In the genomic region with DNA sequence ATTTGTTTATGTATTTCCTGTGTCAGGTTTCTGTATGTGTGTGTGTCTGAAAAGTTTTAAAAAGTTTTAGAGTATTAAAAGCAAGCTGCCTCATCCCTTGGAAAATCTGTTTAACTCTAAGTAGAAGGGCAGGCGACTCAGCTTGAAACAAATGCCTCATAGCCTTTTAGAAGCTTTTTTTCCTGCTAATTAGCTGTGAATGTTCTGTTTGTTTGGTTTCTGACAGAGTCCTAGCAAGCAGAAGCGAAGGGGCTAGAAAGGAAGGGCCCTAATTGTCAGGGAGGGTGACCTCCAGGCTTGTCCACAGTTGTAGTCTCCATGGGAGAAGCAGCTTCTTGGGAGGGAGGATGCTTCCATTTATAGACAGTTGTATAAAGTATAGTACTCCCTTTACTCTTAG, we compare ENCODE assay signal across 2 cellular contexts.
TF ChIP-seq lines count a peak whose summit lies in the region.

No MANE protein-coding gene starts in this region.

TF ChIP-seq in GM23338, 12 proteins besides CTCF, POLR2A, EP300 and RAD21 (continued from another document):
- TF ChIP-seq, protein P1, sequence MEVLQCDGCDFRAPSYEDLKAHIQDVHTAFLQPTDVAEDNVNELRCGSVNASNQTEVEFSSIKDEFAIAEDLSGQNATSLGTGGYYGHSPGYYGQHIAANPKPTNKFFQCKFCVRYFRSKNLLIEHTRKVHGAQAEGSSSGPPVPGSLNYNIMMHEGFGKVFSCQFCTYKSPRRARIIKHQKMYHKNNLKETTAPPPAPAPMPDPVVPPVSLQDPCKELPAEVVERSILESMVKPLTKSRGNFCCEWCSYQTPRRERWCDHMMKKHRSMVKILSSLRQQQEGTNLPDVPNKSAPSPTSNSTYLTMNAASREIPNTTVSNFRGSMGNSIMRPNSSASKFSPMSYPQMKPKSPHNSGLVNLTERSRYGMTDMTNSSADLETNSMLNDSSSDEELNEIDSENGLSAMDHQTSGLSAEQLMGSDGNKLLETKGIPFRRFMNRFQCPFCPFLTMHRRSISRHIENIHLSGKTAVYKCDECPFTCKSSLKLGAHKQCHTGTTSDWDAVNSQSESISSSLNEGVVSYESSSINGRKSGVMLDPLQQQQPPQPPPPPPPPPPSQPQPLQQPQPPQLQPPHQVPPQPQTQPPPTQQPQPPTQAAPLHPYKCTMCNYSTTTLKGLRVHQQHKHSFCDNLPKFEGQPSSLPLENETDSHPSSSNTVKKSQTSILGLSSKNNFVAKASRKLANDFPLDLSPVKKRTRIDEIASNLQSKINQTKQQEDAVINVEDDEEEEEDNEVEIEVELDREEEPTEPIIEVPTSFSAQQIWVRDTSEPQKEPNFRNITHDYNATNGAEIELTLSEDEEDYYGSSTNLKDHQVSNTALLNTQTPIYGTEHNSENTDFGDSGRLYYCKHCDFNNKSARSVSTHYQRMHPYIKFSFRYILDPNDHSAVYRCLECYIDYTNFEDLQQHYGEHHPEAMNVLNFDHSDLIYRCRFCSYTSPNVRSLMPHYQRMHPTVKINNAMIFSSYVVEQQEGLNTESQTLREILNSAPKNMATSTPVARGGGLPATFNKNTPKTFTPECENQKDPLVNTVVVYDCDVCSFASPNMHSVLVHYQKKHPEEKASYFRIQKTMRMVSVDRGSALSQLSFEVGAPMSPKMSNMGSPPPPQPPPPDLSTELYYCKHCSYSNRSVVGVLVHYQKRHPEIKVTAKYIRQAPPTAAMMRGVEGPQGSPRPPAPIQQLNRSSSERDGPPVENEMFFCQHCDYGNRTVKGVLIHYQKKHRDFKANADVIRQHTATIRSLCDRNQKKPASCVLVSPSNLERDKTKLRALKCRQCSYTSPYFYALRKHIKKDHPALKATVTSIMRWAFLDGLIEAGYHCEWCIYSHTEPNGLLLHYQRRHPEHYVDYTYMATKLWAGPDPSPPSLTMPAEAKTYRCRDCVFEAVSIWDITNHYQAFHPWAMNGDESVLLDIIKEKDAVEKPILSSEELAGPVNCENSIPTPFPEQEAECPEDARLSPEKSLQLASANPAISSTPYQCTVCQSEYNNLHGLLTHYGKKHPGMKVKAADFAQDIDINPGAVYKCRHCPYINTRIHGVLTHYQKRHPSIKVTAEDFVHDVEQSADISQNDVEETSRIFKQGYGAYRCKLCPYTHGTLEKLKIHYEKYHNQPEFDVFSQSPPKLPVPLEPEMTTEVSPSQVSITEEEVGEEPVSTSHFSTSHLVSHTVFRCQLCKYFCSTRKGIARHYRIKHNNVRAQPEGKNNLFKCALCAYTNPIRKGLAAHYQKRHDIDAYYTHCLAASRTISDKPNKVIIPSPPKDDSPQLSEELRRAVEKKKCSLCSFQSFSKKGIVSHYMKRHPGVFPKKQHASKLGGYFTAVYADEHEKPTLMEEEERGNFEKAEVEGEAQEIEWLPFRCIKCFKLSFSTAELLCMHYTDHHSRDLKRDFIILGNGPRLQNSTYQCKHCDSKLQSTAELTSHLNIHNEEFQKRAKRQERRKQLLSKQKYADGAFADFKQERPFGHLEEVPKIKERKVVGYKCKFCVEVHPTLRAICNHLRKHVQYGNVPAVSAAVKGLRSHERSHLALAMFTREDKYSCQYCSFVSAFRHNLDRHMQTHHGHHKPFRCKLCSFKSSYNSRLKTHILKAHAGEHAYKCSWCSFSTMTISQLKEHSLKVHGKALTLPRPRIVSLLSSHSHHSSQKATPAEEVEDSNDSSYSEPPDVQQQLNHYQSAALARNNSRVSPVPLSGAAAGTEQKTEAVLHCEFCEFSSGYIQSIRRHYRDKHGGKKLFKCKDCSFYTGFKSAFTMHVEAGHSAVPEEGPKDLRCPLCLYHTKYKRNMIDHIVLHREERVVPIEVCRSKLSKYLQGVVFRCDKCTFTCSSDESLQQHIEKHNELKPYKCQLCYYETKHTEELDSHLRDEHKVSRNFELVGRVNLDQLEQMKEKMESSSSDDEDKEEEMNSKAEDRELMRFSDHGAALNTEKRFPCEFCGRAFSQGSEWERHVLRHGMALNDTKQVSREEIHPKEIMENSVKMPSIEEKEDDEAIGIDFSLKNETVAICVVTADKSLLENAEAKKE (CRISPR knock-in tag; IDR thresholded peaks at IDR 0.05), result no peak
- no peak for TF ChIP-seq EZH2phosphoT487 (IDR thresholded peaks at IDR 0.05; ENCODE audit: unreplicated experiment)
- TF ChIP-seq JUNB (IDR thresholded peaks at IDR 0.05; ENCODE audit: unreplicated experiment), result no peak
- TF ChIP-seq, protein P2, sequence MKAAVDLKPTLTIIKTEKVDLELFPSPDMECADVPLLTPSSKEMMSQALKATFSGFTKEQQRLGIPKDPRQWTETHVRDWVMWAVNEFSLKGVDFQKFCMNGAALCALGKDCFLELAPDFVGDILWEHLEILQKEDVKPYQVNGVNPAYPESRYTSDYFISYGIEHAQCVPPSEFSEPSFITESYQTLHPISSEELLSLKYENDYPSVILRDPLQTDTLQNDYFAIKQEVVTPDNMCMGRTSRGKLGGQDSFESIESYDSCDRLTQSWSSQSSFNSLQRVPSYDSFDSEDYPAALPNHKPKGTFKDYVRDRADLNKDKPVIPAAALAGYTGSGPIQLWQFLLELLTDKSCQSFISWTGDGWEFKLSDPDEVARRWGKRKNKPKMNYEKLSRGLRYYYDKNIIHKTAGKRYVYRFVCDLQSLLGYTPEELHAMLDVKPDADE (IDR thresholded peaks at IDR 0.05), result no peak
- TF ChIP-seq EZH2 (IDR thresholded peaks at IDR 0.05; ENCODE audit: low read depth, unreplicated experiment), result no peak
- no peak for TF ChIP-seq REST (IDR thresholded peaks at IDR 0.05; ENCODE audit: unreplicated experiment)
- no peak for TF ChIP-seq ZNF114 (CRISPR knock-in tag; IDR thresholded peaks at IDR 0.05)
- no peak for TF ChIP-seq POLR2AphosphoS5 (IDR thresholded peaks at IDR 0.05; ENCODE audit: low read depth)
- TF ChIP-seq CREB1 (CRISPR knock-in tag; IDR thresholded peaks at IDR 0.05; ENCODE audit: low read depth), result no peak
- TF ChIP-seq ZNF331 (CRISPR knock-in tag; IDR thresholded peaks at IDR 0.05; ENCODE audit: low read depth), result no peak

TF ChIP-seq in IMR-90, 13 proteins besides CTCF, POLR2A, EP300 and RAD21 (continued from another document):
- TF ChIP-seq, protein P3, sequence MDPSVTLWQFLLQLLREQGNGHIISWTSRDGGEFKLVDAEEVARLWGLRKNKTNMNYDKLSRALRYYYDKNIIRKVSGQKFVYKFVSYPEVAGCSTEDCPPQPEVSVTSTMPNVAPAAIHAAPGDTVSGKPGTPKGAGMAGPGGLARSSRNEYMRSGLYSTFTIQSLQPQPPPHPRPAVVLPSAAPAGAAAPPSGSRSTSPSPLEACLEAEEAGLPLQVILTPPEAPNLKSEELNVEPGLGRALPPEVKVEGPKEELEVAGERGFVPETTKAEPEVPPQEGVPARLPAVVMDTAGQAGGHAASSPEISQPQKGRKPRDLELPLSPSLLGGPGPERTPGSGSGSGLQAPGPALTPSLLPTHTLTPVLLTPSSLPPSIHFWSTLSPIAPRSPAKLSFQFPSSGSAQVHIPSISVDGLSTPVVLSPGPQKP (IDR thresholded peaks at IDR 0.05; ENCODE audit: borderline replicate concordance, low read depth, low read length), result no peak
- no peak for TF ChIP-seq FOS (IDR thresholded peaks at IDR 0.05; ENCODE audit: low read depth, low read length)
- no peak for TF ChIP-seq USF2 (IDR thresholded peaks at IDR 0.05; ENCODE audit: low read depth, low read length)
